ENCODE assay signal across 31 cellular contexts in the genomic region with DNA sequence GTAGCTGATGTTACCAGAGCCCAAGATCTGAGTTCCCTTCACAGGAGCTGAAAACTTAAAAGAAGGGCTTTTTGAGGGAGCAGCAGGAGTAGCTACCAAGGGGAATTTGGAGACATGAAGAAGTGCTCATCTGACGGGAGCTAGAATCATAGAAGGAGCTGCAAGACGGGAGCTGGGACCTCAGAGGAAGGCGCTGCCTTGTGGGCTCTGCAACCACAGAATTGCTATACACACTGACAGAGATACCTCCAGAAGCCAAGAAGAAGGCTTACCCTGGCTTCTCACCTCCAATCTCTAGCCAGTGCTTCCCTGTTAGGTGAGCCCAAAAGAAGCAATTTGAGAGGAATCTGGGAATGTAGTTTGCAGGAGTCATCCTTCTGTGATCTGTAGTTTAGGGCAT. TPM values are rescaled to one million over a fixed set of nuclear protein-coding genes. Genes with fewer than 3 reads are reported as not detected.
"Had no signal": no experiment of that assay in that cellular context is flagged by ENCODE, and none has a peak within 500 bp of the region (broad histone marks: within the 10 kb centered on the region; RNA-seq: fewer than 3 reads in every experiment).

No MANE protein-coding gene starts in this region.

- DNase-seq: stimulated activated CD4-positive, alpha-beta T cell treated with anti-CD3 and anti-CD28 coated beads, Interleukin-2, amount 100 ng/mL, for 48 hours; stimulated activated CD4-positive, alpha-beta T cell treated with anti-CD3 and anti-CD28 coated beads, Interleukin-4, amount 100 ng/mL, for 1 hour; stimulated activated CD4-positive, alpha-beta T cell treated with anti-CD3 and anti-CD28 coated beads, Interleukin-4, amount 100 ng/mL, for 24 hours; stimulated activated CD4-positive, alpha-beta T cell treated with anti-CD3 and anti-CD28 coated beads, Interleukin-4, amount 100 ng/mL, for 4 hours; stimulated activated CD8-positive, alpha-beta memory T cell treated with anti-CD3 and anti-CD28 coated beads, Interleukin-4, amount 100 ng/mL, for 48 hours; stimulated activated naive B cell treated with anti-CD40 and anti-IgM and Interleukin-4, amounts not matched to agents 10 μg/mL and 1 μg/mL and 100 μg/mL, for 72 hours; stimulated activated naive CD4-positive, alpha-beta T cell; stimulated activated naive CD4-positive, alpha-beta T cell treated with Interleukin-2 at 50 U/mL for 16 hours; stimulated activated naive CD8-positive, alpha-beta T cell treated with anti-CD3 and anti-CD28 coated beads, Interleukin-15, amount 100 ng/mL, for 72 hours; stimulated activated naive CD8-positive, alpha-beta T cell treated with anti-CD3 and anti-CD28 coated beads, Interleukin-15, Interleukin-2, amounts not matched to agents 100 U/mL and 50 U/mL, for 24 hours; stomach; testis; thyroid gland; tibial artery; transverse colon; trophoblast cell; upper lobe of left lung; upper lobe of right lung; uterus had no signal

- H3K27ac ChIP-seq: stomach, suprapubic skin, testis, thoracic aorta, thyroid gland, tibial artery, tibial nerve, transverse colon, upper lobe of left lung, upper lobe of right lung, uterus, vagina had no signal

- H3K36me3 ChIP-seq: stomach, suprapubic skin, thoracic aorta, thyroid gland, tibial artery, tibial nerve, transverse colon, upper lobe of left lung, upper lobe of right lung, uterus, vagina had no signal

- H3K4me3 ChIP-seq: stomach, suprapubic skin, testis, thoracic aorta, thyroid gland, tibial artery, tibial nerve, transverse colon, upper lobe of left lung, upper lobe of right lung, uterus, vagina had no signal

- FAIRE-seq: urothelium cell line had no signal

- H3K27me3 ChIP-seq: stomach, suprapubic skin, testis, thyroid gland, tibial artery, tibial nerve, transverse colon, upper lobe of left lung, upper lobe of right lung, uterus, vagina had no signal

- H3K9me3 ChIP-seq: stomach, suprapubic skin, testis, thoracic aorta, thyroid gland, tibial artery, tibial nerve, transverse colon, upper lobe of left lung, upper lobe of right lung, uterus, vagina had no signal

- H3K4me1 ChIP-seq: stomach, suprapubic skin, testis, thyroid gland, tibial artery, tibial nerve, transverse colon, upper lobe of left lung, upper lobe of right lung, uterus, vagina had no signal

- ATAC-seq: stimulated activated effector memory CD8-positive, alpha-beta T cell treated with anti-CD3 and anti-CD28 coated beads, Interleukin-12 subunit alpha, Interleukin-12 subunit beta, amount 100 ng/mL, for 72 hours; stimulated activated memory B cell treated with anti-CD40 and anti-IgM and Interleukin-4, amounts not matched to agents 10 μg/mL and 1 μg/mL and 100 μg/mL, for 72 hours; stimulated activated naive B cell treated with anti-CD40 and anti-IgM and Interleukin-4, amounts not matched to agents 10 μg/mL and 1 μg/mL and 100 μg/mL, for 72 hours; stimulated activated naive CD8-positive, alpha-beta T cell treated with anti-CD3 and anti-CD28 coated beads, Interleukin-15, amount 100 ng/mL, for 72 hours; stimulated activated naive CD8-positive, alpha-beta T cell treated with anti-CD3 and anti-CD28 coated beads, Interleukin-15, Interleukin-2, amounts not matched to agents 100 U/mL and 50 U/mL, for 24 hours; upper lobe of right lung had no signal

RNA-seq across cellular contexts. Expression of a gene that starts 35.9 kb away (rescaled TPM):
- total RNA-seq: stomach, subcutaneous adipose tissue, suprapubic skin, temporal lobe, thoracic aorta, tibial nerve, transverse colon, upper lobe of left lung, upper lobe of right lung, ureter, urinary bladder, uterus, vagina had no signal
- polyA plus RNA-seq: stomach, thymus, urinary bladder had no signal
